Comparison of ENCODE assay signal across 1 cellular context in genomic region chr21:33687634-33688033, GRCh38.
TF ChIP-seq lines count a peak whose summit lies in the region.

No MANE protein-coding gene starts in this region.

TF ChIP-seq in GM23338, 12 proteins besides CTCF, POLR2A, EP300 and RAD21 (continued from another document):
- TF ChIP-seq JUNB (IDR thresholded peaks at IDR 0.05; ENCODE audit: unreplicated experiment) (no peak), EZH2phosphoT487 (IDR thresholded peaks at IDR 0.05; ENCODE audit: unreplicated experiment) (no peak), ZNF462 (CRISPR knock-in tag; IDR thresholded peaks at IDR 0.05) (no peak), EZH2 (IDR thresholded peaks at IDR 0.05; ENCODE audit: low read depth, unreplicated experiment) (no peak), STAT1 (IDR thresholded peaks at IDR 0.05; ENCODE audit: unreplicated experiment) (no peak)
